ENCODE assay signal across 19 cellular contexts in the genomic region with DNA sequence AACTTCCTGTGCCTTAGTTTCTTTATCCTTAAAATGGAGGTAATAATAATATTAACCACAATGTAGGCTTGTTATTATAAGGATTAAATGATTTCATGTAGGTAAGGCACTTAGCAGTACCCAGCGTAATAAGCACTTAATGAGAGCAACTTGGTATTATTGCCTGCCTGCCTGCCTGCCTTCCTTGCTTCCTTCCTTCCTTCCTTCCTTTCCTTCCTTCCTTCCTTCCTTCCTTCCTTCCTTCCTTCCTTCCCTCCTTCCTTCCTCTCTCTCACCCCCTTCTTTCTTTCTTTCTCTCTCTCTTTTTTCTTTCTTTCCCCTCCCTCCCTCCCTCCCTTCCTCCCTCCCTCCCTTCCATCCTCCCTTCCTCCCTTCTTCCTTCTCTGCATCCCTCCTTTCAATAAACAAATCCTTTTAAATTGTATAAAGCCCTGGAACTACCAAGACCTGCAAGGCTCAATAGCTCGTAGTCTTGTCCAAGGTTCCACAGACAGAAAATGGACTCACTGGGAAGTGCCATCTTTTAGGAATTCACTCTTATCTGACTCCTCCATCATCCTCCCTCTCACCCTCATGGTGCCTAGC. TPM values are rescaled to one million over a fixed set of nuclear protein-coding genes. Genes with fewer than 3 reads are reported as not detected.
"Had no signal": no experiment of that assay in that cellular context is flagged by ENCODE, and none has a peak within 500 bp of the region (broad histone marks: within the 10 kb centered on the region; RNA-seq: fewer than 3 reads in every experiment).

No MANE protein-coding gene starts in this region.

- H3K36me3 ChIP-seq: adrenal gland, cardiac muscle cell, gastrocnemius medialis, left lung, neutrophil, tibial nerve had no signal

- ATAC-seq: natural killer cell; stimulated activated naive B cell treated with anti-CD40 and anti-IgM and Interleukin-4, amounts not matched to agents 10 μg/mL and 1 μg/mL and 100 μg/mL, for 72 hours had no signal

- H3K9me3 ChIP-seq: adrenal gland, gastrocnemius medialis, left lung, neutrophil, tibial nerve had no signal

- DNase-seq: activated CD4-positive, alpha-beta T cell treated with anti-CD3 and anti-CD28 coated beads for 1 hour; activated CD4-positive, alpha-beta T cell treated with anti-CD3 and anti-CD28 coated beads, Interleukin-2, amount 50 U/mL, for 48 hours; activated naive CD4-positive, alpha-beta T cell treated with anti-CD3 and anti-CD28 coated beads, Interleukin-2, amount 50 U/mL, for 16 hours; activated T-cell treated with anti-CD3 and anti-CD28 coated beads, Interleukin-2, amount 50 U/mL, for 24 hours; adrenal gland; dorsolateral prefrontal cortex; gastrocnemius medialis; left lung; natural killer cell; stimulated activated CD4-positive, alpha-beta T cell treated with anti-CD3 and anti-CD28 coated beads, Interleukin-15, amount 100 ng/mL, for 24 hours; stimulated activated CD4-positive, alpha-beta T cell treated with anti-CD3 and anti-CD28 coated beads, Interleukin-4, amount 100 ng/mL, for 1 hour; stimulated activated naive B cell treated with anti-CD40 and anti-IgM and Interleukin-4, amounts not matched to agents 10 μg/mL and 1 μg/mL and 100 μg/mL, for 72 hours had no signal

- H3K27me3 ChIP-seq: adrenal gland, cardiac muscle cell, dorsolateral prefrontal cortex, gastrocnemius medialis, left lung, tibial nerve had no signal

- FAIRE-seq: keratinocyte had no signal

- H3K27ac ChIP-seq: cardiac muscle cell, dorsolateral prefrontal cortex, gastrocnemius medialis, left lung, neutrophil, VCaP had no signal

- H3K4me3 ChIP-seq: adrenal gland, cardiac muscle cell, dorsolateral prefrontal cortex, gastrocnemius medialis, left lung, skin epidermis, tibial nerve had no signal

- H3K4me1 ChIP-seq: adrenal gland, gastrocnemius medialis had no signal

RNA-seq across cellular contexts. Expression of a gene that starts 20.7 kb away (rescaled TPM):
- total RNA-seq: T-helper 1 cell treated with Interleukin-12 subunit alpha and Interleukin-12 subunit beta and Interleukin-4 antibody, amounts not matched to agents 30 ng/mL and 1 ng/mL, for 36 hours had no signal
